ENCODE assay signal across 19 cellular contexts in genomic region chr1:201155354-201155753, GRCh38. TPM values are rescaled to one million over a fixed set of nuclear protein-coding genes. Genes with fewer than 3 reads are reported as not detected.
A peak's percentile ranks its signal among the peaks of the same experiment; 100 is the strongest.
DNase-seq lines count a peak whose midpoint lies in the region; ATAC-seq, FAIRE-seq and TF ChIP-seq lines count a peak whose summit lies in the region.
"Had no signal": no experiment of that assay in that cellular context is flagged by ENCODE, and none has a peak within 500 bp of the region (broad histone marks: within the 10 kb centered on the region; RNA-seq: fewer than 3 reads in every experiment).

No MANE protein-coding gene starts in this region.

- POLR2A ChIA-PET in CD4-positive, alpha-beta T cell (lab: Charles Lee) = no interaction called here
- POLR2A ChIA-PET in K562 (lab: Yijun Ruan, JAX) = interaction anchor here (9.8 kb wide), 1 partner anchor 13 kb away, joined by 121 read pairs; no protein-coding TSS in a partner anchor

- 58% methylated on average over 2 of the region's 2 CpGs for WGBS in K562 (ENCODE audit: insufficient coverage, low coverage, missing lambda C conversion rate)
- WGBS in esophagus squamous epithelium, 2 donors = 75 to 91% methylated on average over 1 to 2 of the region's 2 CpGs

- H3K4me3 ChIP-seq in K562 (no peak overlapping the region), esophagus squamous epithelium (no peak overlapping the region)

- CTCF ChIA-PET in CD4-positive, alpha-beta T cell (lab: Charles Lee) = interaction anchor here (1.1 to 1.8 kb wide), 2 partner anchors 13 to 36 kb away, joined by 3 to 4 read pairs; no protein-coding TSS in a partner anchor
- CTCF ChIA-PET in K562 (lab: Yijun Ruan, JAX; ENCODE audit: low intra/inter-chr PET ratio) = no interaction called here

- H3K79me2 ChIP-seq in K562 (ENCODE audit: control insufficient read depth, insufficient read depth, low read length) = peaks cover 12% of the 10 kb centered on the region; the same call in 2 of the 3 replicates

- H3K9me3 Mint-ChIP-seq in CD4-positive, alpha-beta T cell = no peaks in the 10 kb centered on the region
- H3K9me3 Mint-ChIP-seq in neural crest cell = no peaks in the 10 kb centered on the region
- H3K9me3 Mint-ChIP-seq: H9 had no signal

- no peaks in the 10 kb centered on the region for H3K9me1 ChIP-seq in K562 (ENCODE audit: control insufficient read depth, insufficient read depth, low read length)

- H4K20me1 ChIP-seq in K562 (replicated peaks; ENCODE audit: control insufficient read depth, insufficient read depth, low read length) = no peaks in the 10 kb centered on the region

- H3K27ac Mint-ChIP-seq in CD4-positive, alpha-beta T cell = no peak overlapping the region
- no peak overlapping the region for H3K27ac Mint-ChIP-seq in neural crest cell (ENCODE audit: unreplicated experiment)

- TF ChIP-seq EP300 in K562 (IDR thresholded peaks at IDR 0.05; ENCODE audit: low read length) = no peak

- no peak overlapping the region for H3K9ac ChIP-seq in K562 (ENCODE audit: insufficient read depth in 1 of 2, low read depth in 2 of 2, low read length in 2 of 2)

- TF ChIP-seq POLR2A in K562 (conservative IDR thresholded peaks at IDR 0.05) (no peak), esophagus squamous epithelium (IDR thresholded peaks at IDR 0.05) (no peak)

- in situ Hi-C loops in K562 (cut with MboI) = no loop called here

- no peak overlapping the region for H3K27ac ChIP-seq in CD4-positive, alpha-beta T cell (ENCODE audit: low read depth, low read length)
- no peak overlapping the region for H3K27ac ChIP-seq in K562 (ENCODE audit: extremely low read depth, low read depth, low read length)
- H3K27ac ChIP-seq in esophagus squamous epithelium = no peak overlapping the region

- no peak for ATAC-seq in CD4-positive, alpha-beta T cell (ENCODE audit: poor library complexity)
- no peak for ATAC-seq in K562

- peaks cover 13 to 25% of the 10 kb centered on the region in 2 experiments for H3K4me1 ChIP-seq in K562 (replicated peaks in 1 of 2; ENCODE audit: control insufficient read depth in 2 of 2, insufficient read depth in 2 of 2, low read length in 2 of 2)
- peaks cover 13 to 25% (median 15%) of the 10 kb centered on the region in 3 donors for H3K4me1 ChIP-seq in esophagus squamous epithelium

- peaks cover 31% of the 10 kb centered on the region for H3K4me1 Mint-ChIP-seq in CD4-positive, alpha-beta T cell (ENCODE audit: low read depth)
- H3K4me1 Mint-ChIP-seq in neural crest cell = peaks cover 20% of the 10 kb centered on the region

- peak overlapping the region; percentile 49 for H3K4me3 Mint-ChIP-seq in CD4-positive, alpha-beta T cell
- H3K4me3 Mint-ChIP-seq in neural crest cell = peak overlapping the region; percentile 48

- no TSS peak for BruUV-seq in K562 (replicated peaks; lab: Mats Ljungman, UMichigan)

- no peak overlapping the region for H3K4me2 ChIP-seq in K562 (ENCODE audit: insufficient read depth, low read length)

- peaks cover 14% of the 10 kb centered on the region for H3K27me3 Mint-ChIP-seq in CD4-positive, alpha-beta T cell
- H3K27me3 Mint-ChIP-seq in neural crest cell (ENCODE audit: low read depth) = no peaks in the 10 kb centered on the region

- H2AFZ ChIP-seq in K562 (ENCODE audit: low read depth, low read length) = peak overlapping the region; percentile 61

- peaks cover 18% of the 10 kb centered on the region for H3K36me3 Mint-ChIP-seq in CD4-positive, alpha-beta T cell (ENCODE audit: low read depth)
- H3K36me3 Mint-ChIP-seq in neural crest cell (ENCODE audit: low read depth) = no peaks in the 10 kb centered on the region
- H3K36me3 Mint-ChIP-seq: IgD-negative memory B cell had no signal

- no peak for FAIRE-seq in K562 (lab: Jason Lieb, UNC)
- FAIRE-seq: GM18507 had no signal

- DNase-seq in activated effector memory CD4-positive, alpha-beta T cell treated with anti-CD3 and anti-CD28 coated beads, Interleukin-2, amount 50 U/mL, for 16 hours = peak; percentile 50
- no peak for DNase-seq in activated effector memory CD4-positive, alpha-beta T cell treated with Interleukin-2 at 50 U/mL for 16 hours
- DNase-seq in CD4-positive, alpha-beta T cell = no peak
- DNase-seq in K562 (ENCODE audit: extremely low read depth in 1 of 4, low spot score in 3 of 4) = no peak
- no peak for DNase-seq in neural crest cell (ENCODE audit: low read depth, low spot score)
- no peak for DNase-seq in stimulated activated CD4-positive, alpha-beta T cell treated with anti-CD3 and anti-CD28 coated beads, Interleukin-4, amount 100 ng/mL, for 1 hour
- DNase-seq in SW 1271 (lab: John Stamatoyannopoulos, UW) = no peak
- no peak for DNase-seq in esophagus squamous epithelium (lab: John Stamatoyannopoulos, UW)
- DNase-seq: ACHN, Calu3, DMS 273 treated with DMSO at 0.1 percent for 48 hours had no signal

- H3K27me3 ChIP-seq in CD4-positive, alpha-beta T cell (ENCODE audit: control insufficient read depth, insufficient read depth, low read length) = no peaks in the 10 kb centered on the region
- no peaks in the 10 kb centered on the region for H3K27me3 ChIP-seq in K562 (ENCODE audit: control insufficient read depth in 2 of 2, insufficient read depth in 2 of 2, low read length in 2 of 2)
- peaks cover 0 to 23% (median 0%) of the 10 kb centered on the region in 4 donors for H3K27me3 ChIP-seq in esophagus squamous epithelium

- TF ChIP-seq CTCF in CD4-positive, alpha-beta T cell (IDR thresholded peaks at IDR 0.05) = no peak
- TF ChIP-seq CTCF in K562 (IDR thresholded peaks at IDR 0.05 in 2 of 3, conservative IDR thresholded peaks at IDR 0.05 in 1 of 3; ENCODE audit: insufficient read depth in 2 of 3, low read depth in 1 of 3, low read length in 3 of 3) (no peak), neural crest cell (conservative IDR thresholded peaks at IDR 0.05) (no peak), esophagus squamous epithelium (IDR thresholded peaks at IDR 0.05) (no peak)

- H3K36me3 ChIP-seq in K562 (ENCODE audit: control insufficient read depth, insufficient read depth, low read length) (peaks cover 25% of the 10 kb centered on the region), esophagus squamous epithelium (peaks cover 0 to 18% (median 0%) of the 10 kb centered on the region in 3 donors)

- intact Hi-C loops in CD4-positive, alpha-beta T cell (cut with DNase I, micrococcal nuclease) = loop anchor here in 1 of 2 experiments (5.0 to 10.0 kb wide), 6 partner anchors 133 to 989 kb away; partner anchors contain the start of genes ARL8A, CSRP1, KIF21B and ZNF281
- intact Hi-C loops in K562 (cut with micrococcal nuclease) (no loop called here), esophagus squamous epithelium (cut with DNase I) (no loop called here)

- no peak for TF ChIP-seq RAD21 in K562 (CRISPR knock-in tag; conservative IDR thresholded peaks at IDR 0.05 in 1 of 2, IDR thresholded peaks at IDR 0.05 in 1 of 2)

- no peaks in the 10 kb centered on the region for H3K9me3 ChIP-seq in CD4-positive, alpha-beta T cell (ENCODE audit: control insufficient read depth, low read length)
- H3K9me3 ChIP-seq in K562 (replicated peaks; ENCODE audit: control insufficient read depth, insufficient read depth, low read depth, low read length) (no peaks in the 10 kb centered on the region), esophagus squamous epithelium (no peaks in the 10 kb centered on the region)

RNA-seq across cellular contexts. Expression of gene TMEM9, which starts 1.1 kb away (rescaled TPM):
- 10 to 100 TPM; 15.7 to 16.5 TPM for total RNA-seq in CD4-positive, alpha-beta T cell
- total RNA-seq in K562 (2011; cell fraction: chromatin; rRNA removed; ENCODE audit: low replicate concordance) = 56.7 and 115 TPM in 2 replicates
- 158 and 181 TPM in 2 replicates for total RNA-seq in K562 (2011; cell fraction: nucleolus; rRNA removed)
- 137 and 141 TPM in 2 replicates for total RNA-seq in K562 (2011; cell fraction: nucleoplasm; rRNA removed)
- 79.3 and 118 TPM in 2 replicates for total RNA-seq in K562 (2014; rRNA removed)
- 25.4 and 30.4 TPM in 2 replicates for total RNA-seq in K562 (2014; rRNA removed; fragmentation: Illumina TruSeq; extraction: Trizol)
- 30.6 and 31.5 TPM in 2 replicates for total RNA-seq in K562 (2015; rRNA removed; fragmentation: Illumina TruSeq; extraction: Trizol)
- total RNA-seq in K562 (2021) = 72.4 and 80.7 TPM in 2 replicates
- polyA plus RNA-seq in K562 (2011; rRNA removed) = 107 and 195 TPM in 2 replicates
- 148 and 167 TPM in 2 replicates for polyA plus RNA-seq in K562 (2011; cell fraction: cytosol; rRNA removed)
- 145 and 201 TPM in 2 replicates for polyA plus RNA-seq in K562 (2011; cell fraction: nucleus; rRNA removed)
- 64.1 and 120 TPM in 2 replicates for polyA plus RNA-seq in K562 (2012)
- 38.7 and 52.1 TPM in 2 replicates for polyA plus RNA-seq in K562 (2014; fragmentation: Illumina TruSeq; extraction: Trizol)
- 10 to 100 TPM; 42.4 to 86.2 TPM for polyA plus RNA-seq in K562 (2014; fragmentation: Nextera tagmentation; extraction: Ambion mirVana)
- polyA plus RNA-seq in K562 (2014; rRNA removed) = 67.6 and 90.2 TPM in 2 replicates
- 56.2 and 56.5 TPM in 2 replicates for polyA minus RNA-seq in K562 (2011; rRNA and poly(A)+ RNA removed)
- polyA minus RNA-seq in K562 (2011; cell fraction: cytosol; rRNA and poly(A)+ RNA removed) = 30.3 and 38.0 TPM in 2 replicates
- polyA minus RNA-seq in K562 (2011; cell fraction: nucleus; rRNA and poly(A)+ RNA removed) = 14.8 and 29.9 TPM in 2 replicates
- total RNA-seq in neural crest cell = 78.1 and 89.4 TPM in 2 replicates
- total RNA-seq in esophagus squamous epithelium = 10 to 100 TPM; 17.7 to 62.3 (median 30.3) TPM

RNA-seq across cellular contexts. Expression of gene ASCL5, which starts 28.4 kb away (rescaled TPM):
- under 1 TPM; 0.49 to 0.50 TPM for total RNA-seq in CD4-positive, alpha-beta T cell
- total RNA-seq in K562 (2011; cell fraction: chromatin; rRNA removed; ENCODE audit: low replicate concordance) = not detected in 2 replicates
- total RNA-seq in K562 (2011; cell fraction: nucleolus; rRNA removed) = not detected in 2 replicates
- not detected in 2 replicates for total RNA-seq in K562 (2011; cell fraction: nucleoplasm; rRNA removed)
- 0.09 TPM in 1 of 2 replicates, not detected in the other for total RNA-seq in K562 (2014; rRNA removed)
- not detected in 2 replicates for total RNA-seq in K562 (2014; rRNA removed; fragmentation: Illumina TruSeq; extraction: Trizol)
- total RNA-seq in K562 (2015; rRNA removed; fragmentation: Illumina TruSeq; extraction: Trizol) = not detected in 2 replicates
- not detected in 2 replicates for total RNA-seq in K562 (2021)
- polyA plus RNA-seq in K562 (2011; rRNA removed) = not detected in 2 replicates
- polyA plus RNA-seq in K562 (2011; cell fraction: cytosol; rRNA removed) = not detected in 2 replicates
- not detected in 2 replicates for polyA plus RNA-seq in K562 (2011; cell fraction: nucleus; rRNA removed)
- polyA plus RNA-seq in K562 (2012) = not detected in 2 replicates
- polyA plus RNA-seq in K562 (2014; fragmentation: Illumina TruSeq; extraction: Trizol) = not detected in 2 replicates
- polyA plus RNA-seq in K562 (2014; fragmentation: Nextera tagmentation; extraction: Ambion mirVana) = not detected
- not detected in 2 replicates for polyA plus RNA-seq in K562 (2014; rRNA removed)
- not detected in 2 replicates for polyA minus RNA-seq in K562 (2011; rRNA and poly(A)+ RNA removed)
- polyA minus RNA-seq in K562 (2011; cell fraction: cytosol; rRNA and poly(A)+ RNA removed) = not detected in 2 replicates
- not detected in 2 replicates for polyA minus RNA-seq in K562 (2011; cell fraction: nucleus; rRNA and poly(A)+ RNA removed)
- not detected in 2 replicates for total RNA-seq in neural crest cell
- total RNA-seq in esophagus squamous epithelium = not detected
- total RNA-seq: A172, Calu3, Daoy, GM12878, GM23338, HT1080 had no signal
- polyA plus RNA-seq: GM23338, IgD-negative memory B cell had no signal

RNA-seq across cellular contexts. Expression of gene IGFN1, which starts 35.3 kb away (rescaled TPM):
- not detected for total RNA-seq in CD4-positive, alpha-beta T cell
- total RNA-seq in K562 (2011; cell fraction: chromatin; rRNA removed; ENCODE audit: low replicate concordance) = 0.05 and 0.16 TPM in 2 replicates
- not detected in 2 replicates for total RNA-seq in K562 (2011; cell fraction: nucleolus; rRNA removed)
- not detected in 2 replicates for total RNA-seq in K562 (2011; cell fraction: nucleoplasm; rRNA removed)
- total RNA-seq in K562 (2014; rRNA removed) = not detected in 2 replicates
- not detected in 2 replicates for total RNA-seq in K562 (2014; rRNA removed; fragmentation: Illumina TruSeq; extraction: Trizol)
- total RNA-seq in K562 (2015; rRNA removed; fragmentation: Illumina TruSeq; extraction: Trizol) = not detected in 2 replicates
- total RNA-seq in K562 (2021) = not detected in 2 replicates
- not detected in 2 replicates for polyA plus RNA-seq in K562 (2011; rRNA removed)
- polyA plus RNA-seq in K562 (2011; cell fraction: cytosol; rRNA removed) = not detected in 2 replicates
- polyA plus RNA-seq in K562 (2011; cell fraction: nucleus; rRNA removed) = 0.06 TPM in 1 of 2 replicates, not detected in the other
- polyA plus RNA-seq in K562 (2012) = 0.03 and 0.17 TPM in 2 replicates
- not detected in 2 replicates for polyA plus RNA-seq in K562 (2014; fragmentation: Illumina TruSeq; extraction: Trizol)
- not detected for polyA plus RNA-seq in K562 (2014; fragmentation: Nextera tagmentation; extraction: Ambion mirVana)
- polyA plus RNA-seq in K562 (2014; rRNA removed) = 0.04 TPM in 1 of 2 replicates, not detected in the other
- polyA minus RNA-seq in K562 (2011; rRNA and poly(A)+ RNA removed) = not detected in 2 replicates
- not detected in 2 replicates for polyA minus RNA-seq in K562 (2011; cell fraction: cytosol; rRNA and poly(A)+ RNA removed)
- polyA minus RNA-seq in K562 (2011; cell fraction: nucleus; rRNA and poly(A)+ RNA removed) = 0.11 TPM in 1 of 2 replicates, not detected in the other
- not detected in 2 replicates for total RNA-seq in neural crest cell
- not detected for total RNA-seq in esophagus squamous epithelium
- total RNA-seq: Calu3, GM12878, GM23338, H9 had no signal
- polyA plus RNA-seq: GM12878, GM23338, IgD-negative memory B cell had no signal

RNA-seq across cellular contexts. Expression of gene CACNA1S, which starts 43.1 kb away (rescaled TPM):
- total RNA-seq in CD4-positive, alpha-beta T cell = not detected
- not detected in 2 replicates for total RNA-seq in K562 (2011; cell fraction: chromatin; rRNA removed; ENCODE audit: low replicate concordance)
- total RNA-seq in K562 (2011; cell fraction: nucleolus; rRNA removed) = not detected in 2 replicates
- not detected in 2 replicates for total RNA-seq in K562 (2011; cell fraction: nucleoplasm; rRNA removed)
- total RNA-seq in K562 (2014; rRNA removed) = not detected in 2 replicates
- not detected in 2 replicates for total RNA-seq in K562 (2014; rRNA removed; fragmentation: Illumina TruSeq; extraction: Trizol)
- total RNA-seq in K562 (2015; rRNA removed; fragmentation: Illumina TruSeq; extraction: Trizol) = not detected in 2 replicates
- not detected in 2 replicates for total RNA-seq in K562 (2021)
- not detected in 2 replicates for polyA plus RNA-seq in K562 (2011; rRNA removed)
- polyA plus RNA-seq in K562 (2011; cell fraction: cytosol; rRNA removed) = not detected in 2 replicates
- not detected in 2 replicates for polyA plus RNA-seq in K562 (2011; cell fraction: nucleus; rRNA removed)
- polyA plus RNA-seq in K562 (2012) = 0.01 TPM in 1 of 2 replicates, not detected in the other
- polyA plus RNA-seq in K562 (2014; fragmentation: Illumina TruSeq; extraction: Trizol) = not detected in 2 replicates
- not detected for polyA plus RNA-seq in K562 (2014; fragmentation: Nextera tagmentation; extraction: Ambion mirVana)
- polyA plus RNA-seq in K562 (2014; rRNA removed) = not detected in 2 replicates
- not detected in 2 replicates for polyA minus RNA-seq in K562 (2011; rRNA and poly(A)+ RNA removed)
- polyA minus RNA-seq in K562 (2011; cell fraction: cytosol; rRNA and poly(A)+ RNA removed) = not detected in 2 replicates
- not detected in 2 replicates for polyA minus RNA-seq in K562 (2011; cell fraction: nucleus; rRNA and poly(A)+ RNA removed)
- 0.07 TPM in 2 replicates for total RNA-seq in neural crest cell
- not detected for total RNA-seq in esophagus squamous epithelium
- total RNA-seq: A172, Calu3, Daoy, H9, HT1080 had no signal
- polyA plus RNA-seq: GM23338, IgD-negative memory B cell had no signal
